In the genomic region with DNA sequence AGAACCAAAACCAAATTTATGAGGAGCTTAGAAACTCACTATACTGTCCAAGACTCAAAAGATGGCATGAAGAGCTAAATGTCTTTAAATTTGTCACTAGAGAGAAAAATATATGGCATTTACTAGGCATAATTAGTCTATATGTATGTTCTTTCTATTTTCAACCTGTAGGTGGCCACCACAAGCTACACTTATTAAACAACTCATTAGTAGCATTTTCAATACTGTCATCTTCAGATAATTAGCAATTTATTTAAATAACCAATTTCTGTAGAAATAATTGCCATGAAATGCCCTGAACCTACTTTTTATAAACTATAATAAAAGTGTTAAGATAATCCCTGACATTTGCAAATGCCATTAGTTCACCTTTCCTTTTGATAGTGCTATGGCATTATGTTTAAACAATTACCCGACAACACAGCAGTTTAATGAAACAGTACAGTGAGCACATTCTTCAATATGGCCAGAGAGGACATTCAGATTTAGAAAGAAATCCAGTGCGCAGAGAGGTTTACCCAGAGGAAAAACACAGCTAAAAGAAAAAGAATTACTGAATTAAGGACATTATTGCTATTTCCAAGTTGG, we compare ENCODE assay signal across 8 cellular contexts.
DNase-seq lines count a peak whose midpoint lies in the region; ATAC-seq and TF ChIP-seq lines count a peak whose summit lies in the region.

No MANE protein-coding gene starts in this region.

- TF ChIP-seq CTCF in WI38 (IDR thresholded peaks at IDR 0.05; ENCODE audit: low read depth, low read length): peak; percentile 31; the same call in 1 of the 2 replicates

- H3K9me3 ChIP-seq in mesenchymal stem cell (ENCODE audit: control insufficient read depth, low read length): no peaks in the 10 kb centered on the region

- no peak overlapping the region for H4K8ac ChIP-seq in mesenchymal stem cell (ENCODE audit: low read length)

- ATAC-seq in HG03280 (IDR thresholded peaks at IDR 0.05; ENCODE audit: unreplicated experiment): peak; percentile 70
- ATAC-seq in activated CD4-positive, CD25-positive, alpha-beta regulatory T cell treated with anti-CD3 and anti-CD28 coated beads, Interleukin-2, amount 50 U/mL, for 24 hours: no peak

- H3K4me1 ChIP-seq in mesenchymal stem cell (ENCODE audit: control insufficient read depth, insufficient read depth, low read depth, low read length): no peaks in the 10 kb centered on the region

- no peak overlapping the region for H2BK12ac ChIP-seq in mesenchymal stem cell (ENCODE audit: low read length in 2 of 2)

- H2AFZ ChIP-seq in mesenchymal stem cell (ENCODE audit: low read depth, low read length): no peak overlapping the region

- no peak overlapping the region for H2BK15ac ChIP-seq in mesenchymal stem cell (ENCODE audit: low read depth, poor library complexity, severe bottlenecking)

- H2BK120ac ChIP-seq in mesenchymal stem cell (ENCODE audit: low read depth, low read length): no peak overlapping the region

- no peak overlapping the region for H3K27ac ChIP-seq in mesenchymal stem cell (ENCODE audit: low read length, poor library complexity, severe bottlenecking)

- H3K9ac ChIP-seq in mesenchymal stem cell (ENCODE audit: low read length): no peak overlapping the region

- no peak overlapping the region for H2AK5ac ChIP-seq in mesenchymal stem cell (ENCODE audit: low read length, severe bottlenecking)

- H4K91ac ChIP-seq in mesenchymal stem cell (ENCODE audit: low read length): no peak overlapping the region

- H3K4me3 ChIP-seq in WI38 (ENCODE audit: low read depth, low read length): no peak overlapping the region
- no peak overlapping the region for H3K4me3 ChIP-seq in mesenchymal stem cell (ENCODE audit: insufficient read depth in 1 of 2, low read depth in 1 of 2, low read length in 2 of 2)

- H2BK5ac ChIP-seq in mesenchymal stem cell (ENCODE audit: low read depth, low read length, poor library complexity, severe bottlenecking): no peak overlapping the region

- no peaks in the 10 kb centered on the region for H3K27me3 ChIP-seq in mesenchymal stem cell (ENCODE audit: control insufficient read depth in 1 of 2, insufficient read depth in 1 of 2, low read length in 2 of 2)

- DNase-seq in NOMO-1 treated with DMSO at 0.1 percent for 48 hours (lab: John Stamatoyannopoulos, UW; ENCODE audit: unreplicated experiment) (peak; percentile 4), NOMO-1 treated with dmso at 0.1 percent for 144 hours (lab: John Stamatoyannopoulos, UW; ENCODE audit: unreplicated experiment) (no peak), mesenchymal stem cell (peak; percentile 38), nucleus accumbens (lab: John Stamatoyannopoulos, UW) (no peak)
- no peak for DNase-seq in stimulated activated naive CD4-positive, alpha-beta T cell (lab: John Stamatoyannopoulos, UW)

- 100% methylated on average over 2 of the region's 2 CpGs for WGBS in mesenchymal stem cell

- no peak overlapping the region for H3K18ac ChIP-seq in mesenchymal stem cell (ENCODE audit: low read depth in 1 of 2, low read length in 2 of 2)

- no peak overlapping the region for H3K23ac ChIP-seq in mesenchymal stem cell (ENCODE audit: low read length in 2 of 2)

- no peaks in the 10 kb centered on the region for H3K79me1 ChIP-seq in mesenchymal stem cell (replicated peaks; ENCODE audit: low read length, poor library complexity, severe bottlenecking)

- H3K4ac ChIP-seq in mesenchymal stem cell (ENCODE audit: low read depth in 1 of 2, low read length in 2 of 2): no peak overlapping the region

- no peak overlapping the region for H3K4me2 ChIP-seq in mesenchymal stem cell (ENCODE audit: low read length, poor library complexity, severe bottlenecking)

- H3K14ac ChIP-seq in mesenchymal stem cell (ENCODE audit: low read length in 2 of 2): no peak overlapping the region

- H3K36me3 ChIP-seq in mesenchymal stem cell (ENCODE audit: control insufficient read depth in 1 of 2, insufficient read depth in 2 of 2, low read depth in 1 of 2, low read length in 2 of 2): no peaks in the 10 kb centered on the region

Comparison
In these comparisons a context has a peak if more than half of its experiments do, and no peak if none do; other contexts are left out.
1. DNase-seq: peak in NOMO-1 treated with DMSO at 0.1 percent for 48 hours (single experiment) and mesenchymal stem cell (single experiment); none in NOMO-1 treated with dmso at 0.1 percent for 144 hours (single experiment), nucleus accumbens (0 of 56) and stimulated activated naive CD4-positive, alpha-beta T cell (0 of 6).